ENCODE assay signal across 8 cellular contexts in the genomic region with DNA sequence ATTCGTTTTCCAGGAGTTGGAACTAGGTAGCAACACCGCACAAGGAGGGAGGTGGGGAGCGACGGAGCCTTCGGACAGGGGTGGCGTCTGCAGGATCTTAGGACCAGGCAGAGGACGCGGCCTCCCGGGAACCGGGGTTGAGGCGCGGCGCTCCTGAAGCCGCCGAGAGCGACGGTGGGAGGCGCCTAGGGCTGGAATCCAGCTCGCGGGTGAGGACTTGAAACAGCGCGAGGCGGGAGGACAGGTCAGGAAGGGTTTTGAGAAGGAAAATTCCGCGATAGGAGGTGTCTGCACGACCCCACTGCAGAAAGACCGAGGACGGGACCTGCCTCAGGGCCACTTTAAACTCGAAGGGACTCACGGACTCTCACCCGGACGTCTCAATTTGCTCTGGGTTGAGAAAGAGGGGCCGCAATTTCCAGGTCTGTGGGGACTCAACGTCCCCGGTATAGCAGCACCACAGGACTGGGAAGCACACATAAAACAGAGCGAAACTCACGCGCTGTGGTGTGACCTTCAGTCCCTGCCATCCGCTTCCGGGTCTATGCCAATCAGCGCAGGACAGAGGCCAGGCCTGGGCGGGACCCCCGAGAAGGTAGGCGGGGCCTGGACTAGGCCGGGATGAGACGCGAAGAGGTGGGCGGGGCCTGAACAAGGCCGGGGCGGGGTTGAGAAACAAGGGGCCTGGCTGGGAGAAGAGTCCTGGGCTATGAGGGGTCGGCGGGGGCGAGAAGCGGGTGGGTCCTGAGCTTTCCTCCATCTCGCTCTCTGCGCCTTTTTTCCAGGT. TPM values are rescaled to one million over a fixed set of nuclear protein-coding genes. Genes with fewer than 3 reads are reported as not detected.
DNase-seq lines count a peak whose midpoint lies in the region; ATAC-seq, FAIRE-seq and TF ChIP-seq lines count a peak whose summit lies in the region.

TSS of gene ZNF320 (minus strand) at position 487 of the 787 bp plus-strand sequence. CDS start 7,380 bp downstream, outside the sequence.

- H3K27me3 ChIP-seq in bronchial epithelial cell (ENCODE audit: control insufficient read depth, insufficient read depth, low read length) = no peaks in the 10 kb centered on the region

- TF ChIP-seq CTCF in GM12875 (IDR thresholded peaks at IDR 0.05; ENCODE audit: borderline replicate concordance, insufficient read depth, low read depth, low read length) (no peak), WI38 (IDR thresholded peaks at IDR 0.05; ENCODE audit: low read depth, low read length) (no peak), bronchial epithelial cell (IDR thresholded peaks at IDR 0.05; ENCODE audit: insufficient read depth, low read length, severe bottlenecking) (no peak)

- in situ Hi-C loops in ACHN (cut with HindIII; ENCODE audit: low pct_ligation_motif_present, low pct_unique_long_range_greater_than_20kb, low sequenced_read_pairs) = no loop called here

- FAIRE-seq in bronchial epithelial cell (lab: Jason Lieb, UNC) = no peak

- peak; percentile 96 for ATAC-seq in HG02763 (IDR thresholded peaks at IDR 0.05; ENCODE audit: unreplicated experiment)

- DNase-seq in NCI-H187 (lab: John Stamatoyannopoulos, UW) (peak; percentile 85 to 97), bronchial epithelial cell (ENCODE audit: low read depth) (peak; percentile 79), inferior parietal cortex (ENCODE audit: extremely low spot score) (peak; percentile 94), ACHN (no peak)
- peak; percentile 84 for DNase-seq in stimulated activated CD4-positive, alpha-beta T cell treated with anti-CD3 and anti-CD28 coated beads, Interleukin-12 subunit alpha, Interleukin-12 subunit beta, amount 100 ng/mL, for 4 hours

- H3K36me3 ChIP-seq in bronchial epithelial cell (ENCODE audit: control insufficient read depth, insufficient read depth, low read length) = no peaks in the 10 kb centered on the region

- H3K4me3 ChIP-seq in GM12875 (ENCODE audit: low read depth, low read length) (peak within 1 kb of the TSS; percentile 75), WI38 (ENCODE audit: low read depth, low read length) (peak within 1 kb of the TSS; percentile 74), bronchial epithelial cell (ENCODE audit: low read depth, low read length) (peak within 1 kb of the TSS; percentile 81)

RNA-seq across cellular contexts. Expression of gene ZNF320, which starts in this region (rescaled TPM):
- total RNA-seq in bronchial epithelial cell = 12.3 and 23.4 TPM in 2 replicates
